In genomic region chr16:56988161-56988947, GRCh38 we compare ENCODE assay signal across 8 cellular contexts. TPM values are rescaled to one million over a fixed set of nuclear protein-coding genes. Genes with fewer than 3 reads are reported as not detected.
DNase-seq lines count a peak whose midpoint lies in the region; ATAC-seq, FAIRE-seq and TF ChIP-seq lines count a peak whose summit lies in the region.

No MANE protein-coding gene starts in this region.

- H3K27ac ChIP-seq in adrenal gland (peak overlapping the region in 4 of 5 donors; percentile 49 to 93 (median 86)), HepG2 (ENCODE audit: extremely low read length, insufficient read depth, low read length) (no peak overlapping the region), tibial nerve (peak overlapping the region; percentile 77 to 93 (median 83)), MM.1S (ENCODE audit: low read length) (no peak overlapping the region)

- H3K9ac ChIP-seq in HepG2 (ENCODE audit: insufficient read depth, low read depth, low read length) (no peak overlapping the region), MM.1S (ENCODE audit: low read length) (no peak overlapping the region)

- POLR2A ChIA-PET in activated CD4-positive, alpha-beta T cell treated with anti-CD3 and anti-CD28 coated beads for 36 hours (lab: Charles Lee), result interaction anchor here (1.1 to 1.9 kb wide), 4 partner anchors 11 to 53 kb away, joined by 4 to 10 read pairs (median 7); no protein-coding TSS in a partner anchor
- POLR2A ChIA-PET in HepG2 (lab: Yijun Ruan, JAX), result interaction anchor here (1.6 to 2.7 kb wide), 3 partner anchors 11 to 23 kb away, joined by 5 to 12 read pairs (median 11); no protein-coding TSS in a partner anchor

- no peaks in the 10 kb centered on the region for H3K36me3 ChIP-seq in adrenal gland (replicated peaks in 1 of 2)
- H3K36me3 ChIP-seq in HepG2 (replicated peaks in 1 of 2; ENCODE audit: control insufficient read depth in 1 of 2, insufficient read depth in 2 of 2, low read length in 2 of 2), result no peaks in the 10 kb centered on the region
- peaks cover 0 to 2% (median 0%) of the 10 kb centered on the region in 3 donors for H3K36me3 ChIP-seq in tibial nerve
- no peaks in the 10 kb centered on the region for H3K36me3 ChIP-seq in MM.1S (replicated peaks; ENCODE audit: insufficient read depth, low read length)

- ATAC-seq in activated CD4-positive, alpha-beta T cell treated with anti-CD3 and anti-CD28 coated beads for 36 hours, result no peak
- ATAC-seq in HepG2 (peak; percentile 11), HG02884 (IDR thresholded peaks at IDR 0.05; ENCODE audit: unreplicated experiment) (no peak)

- 70 to 81% (median 78%) methylated on average over 2 to 6 of the region's 6 CpGs for WGBS in adrenal gland, 4 donors
- WGBS in HepG2 (ENCODE audit: low lambda C conversion rate), result 47% methylated on average over 5 of the region's 6 CpGs
- 86 to 92% methylated on average over 6 of the region's 6 CpGs for whole genome bisulfite sequencing in tibial nerve, 2 donors

- H3K27ac Mint-ChIP-seq in activated CD4-positive, alpha-beta T cell treated with anti-CD3 and anti-CD28 coated beads for 36 hours, result peak overlapping the region; percentile 99

- TF ChIP-seq CTCF in adrenal gland (IDR thresholded peaks at IDR 0.05) (no peak), HepG2 (CRISPR knock-in tag; IDR thresholded peaks at IDR 0.05) (0 out of 2 replicates have a peak, but pooled peaks have one; percentile 7), tibial nerve (IDR thresholded peaks at IDR 0.05) (no peak), MM.1S (IDR thresholded peaks at IDR 0.05; ENCODE audit: low read length) (no peak)

- H3K4me2 ChIP-seq in HepG2 (ENCODE audit: low read depth, low read length) (peak overlapping the region; percentile 92), MM.1S (ENCODE audit: low read depth, low read length) (no peak overlapping the region)

- H3K9me3 ChIP-seq in adrenal gland (replicated peaks in 1 of 3) (no peaks in the 10 kb centered on the region), HepG2 (ENCODE audit: low read length) (no peaks in the 10 kb centered on the region), tibial nerve (no peaks in the 10 kb centered on the region), MM.1S (replicated peaks; ENCODE audit: insufficient read depth, low read length) (no peaks in the 10 kb centered on the region)

- no peaks in the 10 kb centered on the region for H3K9me3 Mint-ChIP-seq in activated CD4-positive, alpha-beta T cell treated with anti-CD3 and anti-CD28 coated beads for 36 hours (ENCODE audit: low read depth)

- no peak for FAIRE-seq in HepG2 (lab: Jason Lieb, UNC)

- TF ChIP-seq EP300 in HepG2 (IDR thresholded peaks at IDR 0.05; ENCODE audit: low read depth in 2 of 2, low read length in 2 of 2) (no peak), HepG2 (CRISPR knock-in tag; IDR thresholded peaks at IDR 0.05; ENCODE audit: borderline replicate concordance) (no peak), tibial nerve (IDR thresholded peaks at IDR 0.05) (no peak)

- CTCF ChIA-PET in activated CD4-positive, alpha-beta T cell treated with anti-CD3 and anti-CD28 coated beads for 36 hours (lab: Charles Lee), result interaction anchor here (0.6 to 3.1 kb wide), 6 partner anchors 11 to 97 kb away, joined by 3 to 38 read pairs (median 5); no protein-coding TSS in a partner anchor
- CTCF ChIA-PET in HepG2 (lab: Yijun Ruan, JAX; ENCODE audit: low intra/inter-chr PET ratio, low total read pairs), result interaction anchor here (1.2 kb wide), 1 partner anchor 23 kb away, joined by 4 read pairs; no protein-coding TSS in a partner anchor

- H4K20me1 ChIP-seq in HepG2 (ENCODE audit: insufficient read depth, low read length), result no peaks in the 10 kb centered on the region
- H4K20me1 ChIP-seq in MM.1S (ENCODE audit: insufficient read depth, low read length), result no peaks in the 10 kb centered on the region

- no peaks in the 10 kb centered on the region for H3F3A ChIP-seq in MM.1S (ENCODE audit: insufficient read depth, low read length)

- peak overlapping the region; percentile 98 for H3K4me3 Mint-ChIP-seq in activated CD4-positive, alpha-beta T cell treated with anti-CD3 and anti-CD28 coated beads for 36 hours

- in situ Hi-C loops in HepG2 (cut with HindIII; ENCODE audit: extremely low pct_ligation_motif_present, low pct_unique_long_range_greater_than_20kb), result no loop called here

- intact Hi-C loops in activated CD4-positive, alpha-beta T cell treated with anti-CD3 and anti-CD28 coated beads for 36 hours (cut with DNase I, micrococcal nuclease), result loop anchor here in 1 of 2 experiments (5.0 kb wide), 1 partner anchor 376 kb away; no protein-coding TSS in a partner anchor
- intact Hi-C loops in adrenal gland (cut with DNase I) (no loop called here), HepG2 (cut with micrococcal nuclease; ENCODE audit: unreplicated experiment) (no loop called here)

- no peak for TF ChIP-seq RAD21 in HepG2 (CRISPR knock-in tag; IDR thresholded peaks at IDR 0.05)

- peaks cover 65% of the 10 kb centered on the region for H3K36me3 Mint-ChIP-seq in activated CD4-positive, alpha-beta T cell treated with anti-CD3 and anti-CD28 coated beads for 36 hours (ENCODE audit: low read depth)

- H3K4me3 ChIP-seq in adrenal gland (peak overlapping the region in 3 of 4 donors; percentile 85 to 98 (median 87)), HepG2 (replicated peaks in 1 of 3; ENCODE audit: insufficient read depth in 1 of 3, low read depth in 2 of 3, low read length in 3 of 3) (peak overlapping the region in 2 of 3 experiments; percentile 85 to 87; a peak in 4 of 6 replicates), tibial nerve (peak overlapping the region; percentile 47 to 74 (median 62)), MM.1S (ENCODE audit: low read length) (no peak overlapping the region)

- no peaks in the 10 kb centered on the region for H3K27me3 Mint-ChIP-seq in activated CD4-positive, alpha-beta T cell treated with anti-CD3 and anti-CD28 coated beads for 36 hours

- TF ChIP-seq POLR2A in adrenal gland (IDR thresholded peaks at IDR 0.05) (no peak), HepG2 (IDR thresholded peaks at IDR 0.05; ENCODE audit: insufficient read depth in 1 of 2, low read depth in 2 of 2, low read length in 2 of 2) (no peak), tibial nerve (IDR thresholded peaks at IDR 0.05) (no peak)

- H3K4me1 ChIP-seq in adrenal gland (replicated peaks in 1 of 2), result peaks cover 25 to 44% of the 10 kb centered on the region in 2 donors
- H3K4me1 ChIP-seq in HepG2 (ENCODE audit: insufficient read depth, low read length), result peaks cover 74% of the 10 kb centered on the region
- peaks cover 0 to 66% (median 23%) of the 10 kb centered on the region in 4 donors for H3K4me1 ChIP-seq in tibial nerve
- H3K4me1 ChIP-seq in MM.1S (ENCODE audit: low read length), result 0 out of 2 replicates have a peak, but pooled peaks cover 6% of the 10 kb centered on the region

- no peaks in the 10 kb centered on the region for H3K9me2 ChIP-seq in MM.1S (replicated peaks; ENCODE audit: insufficient read depth, low read length)

- H2AFZ ChIP-seq in HepG2 (ENCODE audit: low read length) (no peak overlapping the region), MM.1S (ENCODE audit: low read length) (no peak overlapping the region)

- no peak for DNase-seq in activated CD4-positive, alpha-beta T cell treated with anti-CD3 and anti-CD28 coated beads for 36 hours
- DNase-seq in activated CD4-positive, alpha-beta T cell treated with anti-CD3 and anti-CD28 coated beads, Interleukin-2, amount 50 U/mL, for 4 hours, result no peak
- DNase-seq in adrenal gland, result peak in 3 of 7 donors; percentile 25 to 50 (median 43)
- DNase-seq in HepG2 (ENCODE audit: low spot score), result no peak
- DNase-seq in tibial nerve (ENCODE audit: low spot score in 2 of 2), result peak in 1 of 2 donors; percentile 24
- no peak for DNase-seq in activated CD4-positive, alpha-beta T cell treated with anti-CD3 and anti-CD28 coated beads for 48 hours
- no peak for DNase-seq in MM.1S

- H3K79me2 ChIP-seq in HepG2 (ENCODE audit: insufficient read depth, low read length) (no peaks in the 10 kb centered on the region), MM.1S (ENCODE audit: low read length) (no peaks in the 10 kb centered on the region)

- BruUV-seq in HepG2 (replicated peaks; lab: Mats Ljungman, UMichigan), result no TSS peak

- H3K27me3 ChIP-seq in adrenal gland (no peaks in the 10 kb centered on the region), HepG2 (ENCODE audit: control insufficient read depth in 1 of 2, insufficient read depth in 2 of 2, low read length in 2 of 2) (peaks cover 3 to 42% of the 10 kb centered on the region in 2 experiments), tibial nerve (no peaks in the 10 kb centered on the region), MM.1S (replicated peaks; ENCODE audit: insufficient read depth, low read length) (peaks cover 28% of the 10 kb centered on the region)

- H3K4me1 Mint-ChIP-seq in activated CD4-positive, alpha-beta T cell treated with anti-CD3 and anti-CD28 coated beads for 36 hours, result peaks cover 63% of the 10 kb centered on the region

RNA-seq across cellular contexts. Expression of gene NLRC5, which starts 1.0 kb away (rescaled TPM):
- 100 to 1,000 TPM; 143 to 175 TPM for total RNA-seq in activated CD4-positive, alpha-beta T cell treated with anti-CD3 and anti-CD28 coated beads for 36 hours
- 10 to 100 TPM; 10.4 to 44.8 (median 26.6) TPM for total RNA-seq in adrenal gland
- 10 to 100 TPM; 14.7 to 89.0 (median 58.6) TPM for polyA plus RNA-seq in adrenal gland
- 3.1 and 6.3 TPM in 2 replicates for total RNA-seq in HepG2 (2016; rRNA removed; fragmentation: Illumina TruSeq; extraction: Trizol)
- 1.8 and 4.8 TPM in 2 replicates for total RNA-seq in HepG2 (2016; cell fraction: cytosol; rRNA removed; fragmentation: Illumina TruSeq; extraction: Trizol; ENCODE audit: low read depth)
- 3.7 and 4.8 TPM in 2 replicates for total RNA-seq in HepG2 (2016; cell fraction: insoluble cytoplasmic fraction; rRNA removed; fragmentation: Illumina TruSeq; extraction: Trizol)
- 2.8 and 2.9 TPM in 2 replicates for total RNA-seq in HepG2 (2016; cell fraction: membrane; rRNA removed; fragmentation: Illumina TruSeq; extraction: Trizol)
- total RNA-seq in HepG2 (2016; cell fraction: nucleus; rRNA removed; fragmentation: Illumina TruSeq; extraction: Trizol), result 12.6 and 13.0 TPM in 2 replicates
- 12.7 and 15.7 TPM in 2 replicates for polyA plus RNA-seq in HepG2 (2011; rRNA removed)
- 4.5 and 4.8 TPM in 2 replicates for polyA plus RNA-seq in HepG2 (2011; cell fraction: cytosol; rRNA removed)
- 114 and 130 TPM in 2 replicates for polyA plus RNA-seq in HepG2 (2011; cell fraction: nucleus; rRNA removed)
- polyA plus RNA-seq in HepG2 (2012), result 3.8 and 11.3 TPM in 2 replicates
- polyA plus RNA-seq in HepG2 (2016; cell fraction: cytosol; fragmentation: Illumina TruSeq; extraction: Trizol; ENCODE audit: low read depth), result 0.85 and 0.96 TPM in 2 replicates
- 3.1 and 3.4 TPM in 2 replicates for polyA plus RNA-seq in HepG2 (2016; cell fraction: insoluble cytoplasmic fraction; fragmentation: Illumina TruSeq; extraction: Trizol; ENCODE audit: low read depth)
- 2.0 and 2.8 TPM in 2 replicates for polyA plus RNA-seq in HepG2 (2016; cell fraction: membrane; fragmentation: Illumina TruSeq; extraction: Trizol; ENCODE audit: low read depth)
- polyA plus RNA-seq in HepG2 (2016; cell fraction: nucleus; fragmentation: Illumina TruSeq; extraction: Trizol; ENCODE audit: insufficient read depth, low read depth), result 16.8 and 24.4 TPM in 2 replicates
- polyA minus RNA-seq in HepG2 (2011; rRNA and poly(A)+ RNA removed; ENCODE audit: low replicate concordance), result 21.4 and 102 TPM in 2 replicates
- polyA minus RNA-seq in HepG2 (2011; cell fraction: cytosol; rRNA and poly(A)+ RNA removed), result 4.4 and 4.9 TPM in 2 replicates
- 33.9 and 46.2 TPM in 2 replicates for polyA minus RNA-seq in HepG2 (2011; cell fraction: nucleus; rRNA and poly(A)+ RNA removed)
- 10 to 100 TPM; 32.4 to 57.9 (median 37.1) TPM for total RNA-seq in tibial nerve

RNA-seq across cellular contexts. Expression of gene CETP, which starts 26.6 kb away (rescaled TPM):
- under 1 TPM in 1 of 2 experiments, not detected in 1; 0.14 TPM for total RNA-seq in activated CD4-positive, alpha-beta T cell treated with anti-CD3 and anti-CD28 coated beads for 36 hours
- total RNA-seq in adrenal gland, result 1 to 10 TPM; 1.3 to 7.9 (median 2.8) TPM
- 1 to 10 TPM; 1.2 to 4.1 (median 2.3) TPM for polyA plus RNA-seq in adrenal gland
- 0.31 TPM in 1 of 2 replicates, not detected in the other for total RNA-seq in HepG2 (2016; rRNA removed; fragmentation: Illumina TruSeq; extraction: Trizol)
- not detected in 2 replicates for total RNA-seq in HepG2 (2016; cell fraction: cytosol; rRNA removed; fragmentation: Illumina TruSeq; extraction: Trizol; ENCODE audit: low read depth)
- total RNA-seq in HepG2 (2016; cell fraction: insoluble cytoplasmic fraction; rRNA removed; fragmentation: Illumina TruSeq; extraction: Trizol), result 0.17 TPM in 1 of 2 replicates, not detected in the other
- 0.14 and 0.25 TPM in 2 replicates for total RNA-seq in HepG2 (2016; cell fraction: membrane; rRNA removed; fragmentation: Illumina TruSeq; extraction: Trizol)
- total RNA-seq in HepG2 (2016; cell fraction: nucleus; rRNA removed; fragmentation: Illumina TruSeq; extraction: Trizol), result 0.28 TPM in 2 replicates
- 9.8 and 15.7 TPM in 2 replicates for polyA plus RNA-seq in HepG2 (2011; rRNA removed)
- 7.5 and 11.8 TPM in 2 replicates for polyA plus RNA-seq in HepG2 (2011; cell fraction: cytosol; rRNA removed)
- 8.6 and 9.0 TPM in 2 replicates for polyA plus RNA-seq in HepG2 (2011; cell fraction: nucleus; rRNA removed)
- 1.5 and 3.1 TPM in 2 replicates for polyA plus RNA-seq in HepG2 (2012)
- polyA plus RNA-seq in HepG2 (2016; cell fraction: cytosol; fragmentation: Illumina TruSeq; extraction: Trizol; ENCODE audit: low read depth), result 0.25 and 0.33 TPM in 2 replicates
- polyA plus RNA-seq in HepG2 (2016; cell fraction: insoluble cytoplasmic fraction; fragmentation: Illumina TruSeq; extraction: Trizol; ENCODE audit: low read depth), result 0.32 and 0.36 TPM in 2 replicates
- polyA plus RNA-seq in HepG2 (2016; cell fraction: membrane; fragmentation: Illumina TruSeq; extraction: Trizol; ENCODE audit: low read depth), result 0.11 and 0.17 TPM in 2 replicates
- 0.56 and 0.62 TPM in 2 replicates for polyA plus RNA-seq in HepG2 (2016; cell fraction: nucleus; fragmentation: Illumina TruSeq; extraction: Trizol; ENCODE audit: insufficient read depth, low read depth)
- 0.07 and 7.1 TPM in 2 replicates for polyA minus RNA-seq in HepG2 (2011; rRNA and poly(A)+ RNA removed; ENCODE audit: low replicate concordance)
- 2.1 and 4.2 TPM in 2 replicates for polyA minus RNA-seq in HepG2 (2011; cell fraction: cytosol; rRNA and poly(A)+ RNA removed)
- polyA minus RNA-seq in HepG2 (2011; cell fraction: nucleus; rRNA and poly(A)+ RNA removed), result 1.5 and 2.5 TPM in 2 replicates
- total RNA-seq in tibial nerve, result not detected

RNA-seq across cellular contexts. Expression of gene HERPUD1, which starts 56.4 kb away (rescaled TPM):
- 100 to 1,000 TPM; 136 to 195 TPM for total RNA-seq in activated CD4-positive, alpha-beta T cell treated with anti-CD3 and anti-CD28 coated beads for 36 hours
- total RNA-seq in adrenal gland (100 to 1,000 TPM; 176 to 306 (median 244) TPM), HepG2 (2016; rRNA removed; fragmentation: Illumina TruSeq; extraction: Trizol) (65.3 and 96.2 TPM in 2 replicates), tibial nerve (100 to 1,000 TPM; 143 to 274 (median 161) TPM)
- polyA plus RNA-seq in adrenal gland (100 to 1,000 TPM in 1 of 3 donors, 10 to 100 TPM in 2; 26.4 to 570 (median 82.6) TPM), HepG2 (2011; rRNA removed) (311 and 323 TPM in 2 replicates)
- 30.1 and 30.9 TPM in 2 replicates for total RNA-seq in HepG2 (2016; cell fraction: cytosol; rRNA removed; fragmentation: Illumina TruSeq; extraction: Trizol; ENCODE audit: low read depth)
- total RNA-seq in HepG2 (2016; cell fraction: insoluble cytoplasmic fraction; rRNA removed; fragmentation: Illumina TruSeq; extraction: Trizol), result 63.9 and 93.3 TPM in 2 replicates
- 64.8 and 86.4 TPM in 2 replicates for total RNA-seq in HepG2 (2016; cell fraction: membrane; rRNA removed; fragmentation: Illumina TruSeq; extraction: Trizol)
- 133 and 155 TPM in 2 replicates for total RNA-seq in HepG2 (2016; cell fraction: nucleus; rRNA removed; fragmentation: Illumina TruSeq; extraction: Trizol)
- polyA plus RNA-seq in HepG2 (2011; cell fraction: cytosol; rRNA removed), result 179 and 230 TPM in 2 replicates
- polyA plus RNA-seq in HepG2 (2011; cell fraction: nucleus; rRNA removed), result 192 and 208 TPM in 2 replicates
- 165 and 190 TPM in 2 replicates for polyA plus RNA-seq in HepG2 (2012)
- polyA plus RNA-seq in HepG2 (2016; cell fraction: cytosol; fragmentation: Illumina TruSeq; extraction: Trizol; ENCODE audit: low read depth), result 33.0 and 44.6 TPM in 2 replicates
- polyA plus RNA-seq in HepG2 (2016; cell fraction: insoluble cytoplasmic fraction; fragmentation: Illumina TruSeq; extraction: Trizol; ENCODE audit: low read depth), result 80.1 and 93.2 TPM in 2 replicates
- polyA plus RNA-seq in HepG2 (2016; cell fraction: membrane; fragmentation: Illumina TruSeq; extraction: Trizol; ENCODE audit: low read depth), result 58.1 and 78.2 TPM in 2 replicates
- polyA plus RNA-seq in HepG2 (2016; cell fraction: nucleus; fragmentation: Illumina TruSeq; extraction: Trizol; ENCODE audit: insufficient read depth, low read depth), result 216 and 231 TPM in 2 replicates
- polyA minus RNA-seq in HepG2 (2011; rRNA and poly(A)+ RNA removed; ENCODE audit: low replicate concordance), result 206 and 472 TPM in 2 replicates
- 126 and 139 TPM in 2 replicates for polyA minus RNA-seq in HepG2 (2011; cell fraction: cytosol; rRNA and poly(A)+ RNA removed)
- polyA minus RNA-seq in HepG2 (2011; cell fraction: nucleus; rRNA and poly(A)+ RNA removed), result 287 and 365 TPM in 2 replicates

Comparison
In these comparisons a context has a peak if more than half of its experiments do, and no peak if none do; other contexts are left out.
1. H3K27ac ChIP-seq: peak in adrenal gland (4 of 5) and tibial nerve (4 of 4); none in HepG2 (single experiment) and MM.1S (single experiment).